ENCODE assay signal across 18 cellular contexts in genomic region chr19:16359964-16360363, GRCh38. TPM values are rescaled to one million over a fixed set of nuclear protein-coding genes. Genes with fewer than 3 reads are reported as not detected.
DNase-seq lines count a peak whose midpoint lies in the region; ATAC-seq and TF ChIP-seq lines count a peak whose summit lies in the region.
"Had no signal": no experiment of that assay in that cellular context is flagged by ENCODE, and none has a peak within 500 bp of the region (broad histone marks: within the 10 kb centered on the region; RNA-seq: fewer than 3 reads in every experiment).

No MANE protein-coding gene starts in this region.

- H3K9me3 Mint-ChIP-seq in activated naive CD4-positive, alpha-beta T cell treated with anti-CD3 and anti-CD28 coated beads, Interleukin-2, amount 10 ng/mL, durations not matched to agents 7 days and 5 days, result no peaks in the 10 kb centered on the region
- no peaks in the 10 kb centered on the region for H3K9me3 Mint-ChIP-seq in CD8-positive, alpha-beta T cell
- H3K9me3 Mint-ChIP-seq in activated CD8-positive, alpha-beta T cell treated with anti-CD3 and anti-CD28 coated beads for 36 hours, result no peaks in the 10 kb centered on the region
- H3K9me3 Mint-ChIP-seq: GM23338 had no signal

- no peaks in the 10 kb centered on the region for H3K27me3 ChIP-seq in CD8-positive, alpha-beta T cell (ENCODE audit: insufficient read depth, low read length)
- no peaks in the 10 kb centered on the region for H3K27me3 ChIP-seq in psoas muscle (ENCODE audit: insufficient read depth in 3 of 3, low read length in 2 of 3)
- no peaks in the 10 kb centered on the region for H3K27me3 ChIP-seq in colonic mucosa
- H3K27me3 ChIP-seq: Peyer's patch had no signal

- no peaks in the 10 kb centered on the region for H3K9me3 ChIP-seq in CD8-positive, alpha-beta T cell (ENCODE audit: low read length)
- H3K9me3 ChIP-seq in psoas muscle (no peaks in the 10 kb centered on the region), colonic mucosa (no peaks in the 10 kb centered on the region)
- H3K9me3 ChIP-seq: Peyer's patch had no signal

- no peak overlapping the region for H3K27ac ChIP-seq in CD8-positive, alpha-beta T cell (ENCODE audit: low read depth, low read length)
- H3K27ac ChIP-seq in psoas muscle, result peak overlapping the region; percentile 67
- H3K27ac ChIP-seq in colonic mucosa, result no peak overlapping the region

- TF ChIP-seq CTCF in CD8-positive, alpha-beta T cell (IDR thresholded peaks at IDR 0.05), result no peak
- no peak for TF ChIP-seq CTCF in activated CD8-positive, alpha-beta T cell treated with anti-CD3 and anti-CD28 coated beads for 36 hours (IDR thresholded peaks at IDR 0.05)
- TF ChIP-seq CTCF in psoas muscle (IDR thresholded peaks at IDR 0.05), result no peak
- TF ChIP-seq CTCF in colonic mucosa (IDR thresholded peaks at IDR 0.05), result no peak

- CTCF ChIA-PET in activated naive CD4-positive, alpha-beta T cell treated with anti-CD3 and anti-CD28 coated beads, Interleukin-2, amount 10 ng/mL, durations not matched to agents 7 days and 5 days (lab: Charles Lee), result interaction anchor here (1.0 to 1.9 kb wide), 2 partner anchors 11 to 23 kb away, joined by 4 to 5 read pairs; no protein-coding TSS in a partner anchor
- CTCF ChIA-PET in CD8-positive, alpha-beta T cell (lab: Charles Lee), result interaction anchor here (2.9 kb wide), 1 partner anchor 23 kb away, joined by 22 read pairs; no protein-coding TSS in a partner anchor
- CTCF ChIA-PET in activated CD8-positive, alpha-beta T cell treated with anti-CD3 and anti-CD28 coated beads for 36 hours (lab: Charles Lee), result interaction anchor here (0.9 kb wide), 1 partner anchor 17 kb away, joined by 5 read pairs; no protein-coding TSS in a partner anchor

- intact Hi-C loops in CD8-positive, alpha-beta T cell (cut with DNase I, micrococcal nuclease), result loop anchor here in 1 of 2 experiments (2.0 kb wide), 1 partner anchor 17 kb away; no protein-coding TSS in a partner anchor
- intact Hi-C loops in activated CD8-positive, alpha-beta T cell treated with anti-CD3 and anti-CD28 coated beads for 36 hours (cut with micrococcal nuclease), result no loop called here
- intact Hi-C loops in psoas muscle (cut with DNase I), result no loop called here
- intact Hi-C loops in colonic mucosa (cut with DNase I), result no loop called here

- ATAC-seq in CD8-positive, alpha-beta T cell, result peak; percentile 41
- ATAC-seq in activated CD8-positive, alpha-beta T cell treated with anti-CD3 and anti-CD28 coated beads for 36 hours, result peak; percentile 53
- ATAC-seq in psoas muscle, result no peak
- ATAC-seq: GM12878, GM23338 had no signal

- H3K27ac Mint-ChIP-seq in activated naive CD4-positive, alpha-beta T cell treated with anti-CD3 and anti-CD28 coated beads, Interleukin-2, amount 10 ng/mL, durations not matched to agents 7 days and 5 days, result peak overlapping the region; percentile 90
- peak overlapping the region; percentile 57 for H3K27ac Mint-ChIP-seq in CD8-positive, alpha-beta T cell
- H3K27ac Mint-ChIP-seq in activated CD8-positive, alpha-beta T cell treated with anti-CD3 and anti-CD28 coated beads for 36 hours, result no peak overlapping the region
- H3K27ac Mint-ChIP-seq: GM23338 had no signal

- DNase-seq in activated naive CD4-positive, alpha-beta T cell treated with anti-CD3 and anti-CD28 coated beads, Interleukin-2, amount 10 ng/mL, durations not matched to agents 7 days and 5 days, result no peak
- no peak for DNase-seq in activated naive CD4-positive, alpha-beta T cell (lab: John Stamatoyannopoulos, UW)
- DNase-seq in CD8-positive, alpha-beta T cell, result no peak
- DNase-seq in activated CD8-positive, alpha-beta T cell treated with anti-CD3 and anti-CD28 coated beads for 36 hours, result no peak
- DNase-seq in psoas muscle, result no peak
- DNase-seq in colonic mucosa, result no peak
- no peak for DNase-seq in SHP77 (lab: John Stamatoyannopoulos, UW)
- DNase-seq: C1 segment of cervical spinal cord, DMS79, IMR-90, Kasumi-1, NCI-H187 treated with DMSO at 0.1 percent for 48 hours, NCI-H2171 treated with DMSO at 0.1 percent for 48 hours, NCI-H82, Peyer's patch, Right ventricle myocardium superior had no signal

- peaks cover 91% of the 10 kb centered on the region for H3K4me1 ChIP-seq in CD8-positive, alpha-beta T cell (ENCODE audit: insufficient read depth, low read length)
- peaks cover 9% of the 10 kb centered on the region for H3K4me1 ChIP-seq in psoas muscle
- no peaks in the 10 kb centered on the region for H3K4me1 ChIP-seq in colonic mucosa

- H3K27me3 Mint-ChIP-seq in activated naive CD4-positive, alpha-beta T cell treated with anti-CD3 and anti-CD28 coated beads, Interleukin-2, amount 10 ng/mL, durations not matched to agents 7 days and 5 days, result peaks cover 30% of the 10 kb centered on the region
- H3K27me3 Mint-ChIP-seq in CD8-positive, alpha-beta T cell (ENCODE audit: low read depth), result no peaks in the 10 kb centered on the region
- no peaks in the 10 kb centered on the region for H3K27me3 Mint-ChIP-seq in activated CD8-positive, alpha-beta T cell treated with anti-CD3 and anti-CD28 coated beads for 36 hours

- POLR2A ChIA-PET in CD8-positive, alpha-beta T cell (lab: Charles Lee), result interaction anchor here (0.6 to 30.7 kb wide), 3 partner anchors 23 to 30 kb away, joined by 3 to 2627 read pairs (median 7); partner anchors contain the start of gene KLF2
- POLR2A ChIA-PET in activated CD8-positive, alpha-beta T cell treated with anti-CD3 and anti-CD28 coated beads for 36 hours (lab: Charles Lee), result interaction anchor here (1.2 kb wide), 1 partner anchor 96 kb away, joined by 3 read pairs; no protein-coding TSS in a partner anchor

- H3K4me1 Mint-ChIP-seq in activated naive CD4-positive, alpha-beta T cell treated with anti-CD3 and anti-CD28 coated beads, Interleukin-2, amount 10 ng/mL, durations not matched to agents 7 days and 5 days, result peaks cover 96% of the 10 kb centered on the region
- peaks cover 84% of the 10 kb centered on the region for H3K4me1 Mint-ChIP-seq in CD8-positive, alpha-beta T cell (ENCODE audit: low read depth)
- H3K4me1 Mint-ChIP-seq in activated CD8-positive, alpha-beta T cell treated with anti-CD3 and anti-CD28 coated beads for 36 hours (ENCODE audit: low read depth), result peaks cover 67% of the 10 kb centered on the region

- no peak overlapping the region for H3K4me3 ChIP-seq in CD8-positive, alpha-beta T cell (ENCODE audit: low read depth, low read length)
- H3K4me3 ChIP-seq in psoas muscle, result no peak overlapping the region
- H3K4me3 ChIP-seq in colonic mucosa, result no peak overlapping the region
- H3K4me3 ChIP-seq: GM12878, GM23338, Peyer's patch had no signal

- peaks cover 54% of the 10 kb centered on the region for H3K36me3 Mint-ChIP-seq in activated naive CD4-positive, alpha-beta T cell treated with anti-CD3 and anti-CD28 coated beads, Interleukin-2, amount 10 ng/mL, durations not matched to agents 7 days and 5 days
- H3K36me3 Mint-ChIP-seq in CD8-positive, alpha-beta T cell, result peaks cover 8% of the 10 kb centered on the region
- H3K36me3 Mint-ChIP-seq in activated CD8-positive, alpha-beta T cell treated with anti-CD3 and anti-CD28 coated beads for 36 hours (ENCODE audit: low read depth), result peaks cover 8% of the 10 kb centered on the region

- no peaks in the 10 kb centered on the region for H3K36me3 ChIP-seq in CD8-positive, alpha-beta T cell (ENCODE audit: insufficient read depth, low read length)
- H3K36me3 ChIP-seq in psoas muscle (ENCODE audit: insufficient read depth in 1 of 2, low read depth in 1 of 2) (peaks cover 0 to 28% of the 10 kb centered on the region in 2 donors), colonic mucosa (no peaks in the 10 kb centered on the region)

- 91 to 94% (median 93%) methylated on average over 6 of the region's 6 CpGs for WGBS in psoas muscle, 3 donors

- H3K9ac ChIP-seq in colonic mucosa (ENCODE audit: low read depth in 2 of 2, low read length in 2 of 2), result no peak overlapping the region

- peak overlapping the region; percentile 51 for H3K4me3 Mint-ChIP-seq in activated naive CD4-positive, alpha-beta T cell treated with anti-CD3 and anti-CD28 coated beads, Interleukin-2, amount 10 ng/mL, durations not matched to agents 7 days and 5 days
- peak overlapping the region; percentile 18 for H3K4me3 Mint-ChIP-seq in CD8-positive, alpha-beta T cell
- no peak overlapping the region for H3K4me3 Mint-ChIP-seq in activated CD8-positive, alpha-beta T cell treated with anti-CD3 and anti-CD28 coated beads for 36 hours
- H3K4me3 Mint-ChIP-seq: GM23338 had no signal

RNA-seq across cellular contexts. Expression of gene KLF2, which starts 35.3 kb away (rescaled TPM):
- 100 to 1,000 TPM; 817 to 847 TPM for total RNA-seq in CD8-positive, alpha-beta T cell
- total RNA-seq in activated CD8-positive, alpha-beta T cell treated with anti-CD3 and anti-CD28 coated beads for 36 hours, result 1 to 10 TPM in 1 of 2 experiments, under 1 TPM in 1; 0.94 to 1.0 TPM
- 10 to 100 TPM; 12.7 to 35.4 (median 24.0) TPM for total RNA-seq in psoas muscle
- 10 to 100 TPM in 1 of 3 donors, 1 to 10 TPM in 2; 3.3 to 24.2 (median 5.3) TPM for polyA plus RNA-seq in psoas muscle
- 10 to 100 TPM; 12.9 to 18.7 TPM for total RNA-seq in colonic mucosa
- polyA plus RNA-seq: GM23338 had no signal

Comparison
In these comparisons a context has a peak if more than half of its experiments do, and no peak if none do; other contexts are left out.
1. ATAC-seq: peak in CD8-positive, alpha-beta T cell (single experiment) and activated CD8-positive, alpha-beta T cell treated with anti-CD3 and anti-CD28 coated beads for 36 hours (single experiment); none in psoas muscle (0 of 4).
2. RNA of gene KLF2, which starts 35.3 kb away (total RNA-seq): 817 to 847 TPM in CD8-positive, alpha-beta T cell; 12.7 to 35.4 TPM in psoas muscle, 12.9 to 18.7 TPM in colonic mucosa and 0.94 to 1.0 TPM in activated CD8-positive, alpha-beta T cell treated with anti-CD3 and anti-CD28 coated beads for 36 hours; every median in the first group is over 10 times any median in the second.